17 cellular contexts compared by ENCODE assay signal in the genomic region with DNA sequence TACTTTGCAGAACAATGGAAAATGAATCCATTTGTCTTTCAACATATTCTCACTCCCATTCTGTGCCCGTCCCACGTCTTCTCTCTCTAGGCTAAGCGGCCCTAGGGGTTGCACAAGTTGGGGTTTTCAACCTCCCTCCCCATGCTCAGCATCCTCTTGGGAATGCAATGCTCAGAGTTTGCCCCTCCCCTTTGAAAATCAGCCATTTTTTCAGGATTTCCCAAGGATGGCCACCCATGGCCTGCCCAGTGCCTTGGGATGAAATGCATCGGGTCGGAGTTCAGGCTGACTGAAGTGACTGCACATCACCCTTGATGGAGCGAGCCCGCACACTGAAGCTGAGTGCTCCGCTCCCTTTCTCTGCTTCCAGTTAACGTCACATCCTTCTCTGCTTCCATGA.
DNase-seq lines count a peak whose midpoint lies in the region; ATAC-seq and TF ChIP-seq lines count a peak whose summit lies in the region.
"Had no signal": no experiment of that assay in that cellular context is flagged by ENCODE, and none has a peak within 500 bp of the region (broad histone marks: within the 10 kb centered on the region; RNA-seq: fewer than 3 reads in every experiment).

No MANE protein-coding gene starts in this region.

- ATAC-seq in left ventricle myocardium superior (no peak), psoas muscle (no peak), HG03025 (IDR thresholded peaks at IDR 0.05; ENCODE audit: low FRiP score, unreplicated experiment) (no peak)

- intact Hi-C loops in left ventricle myocardium superior (cut with micrococcal nuclease) (no loop called here), psoas muscle (cut with DNase I) (no loop called here), transverse colon (cut with DNase I; ENCODE audit: low total_unique reads) (no loop called here)

- no peak for TF ChIP-seq EP300 in transverse colon (IDR thresholded peaks at IDR 0.05; ENCODE audit: low read depth)

- TF ChIP-seq POLR2A in transverse colon (IDR thresholded peaks at IDR 0.05), result no peak

- in situ Hi-C loops in transverse colon (cut with MboI; ENCODE audit: low pct_ligation_motif_present in 1 of 4, low pct_unique_long_range_greater_than_20kb in 1 of 4, low sequenced_read_pairs in 3 of 4), result no loop called here

- H3K27me3 ChIP-seq in psoas muscle (ENCODE audit: insufficient read depth in 3 of 3, low read length in 2 of 3) (no peaks in the 10 kb centered on the region), transverse colon (no peaks in the 10 kb centered on the region), SJCRH30 (peaks cover 13% of the 10 kb centered on the region)

- peaks cover 94% of the 10 kb centered on the region for H3K4me1 ChIP-seq in psoas muscle
- H3K4me1 ChIP-seq in transverse colon, result peaks cover 55 to 97% (median 73%) of the 10 kb centered on the region in 4 donors
- no peaks in the 10 kb centered on the region for H3K4me1 ChIP-seq in SJCRH30

- H3K4me3 ChIP-seq in psoas muscle (no peak overlapping the region), transverse colon (no peak overlapping the region), SJCRH30 (no peak overlapping the region)

- DNase-seq in caudate nucleus (lab: John Stamatoyannopoulos, UW) (no peak), left ventricle myocardium superior (peak; percentile 29), psoas muscle (peak in 1 of 2 donors; percentile 47), transverse colon (no peak), SJCRH30 (no peak), NCI-H1436 treated with DMSO at 0.1 percent for 48 hours (lab: John Stamatoyannopoulos, UW) (no peak)
- DNase-seq: activated CD4-positive, alpha-beta memory T cell treated with anti-CD3 and anti-CD28 coated beads, Interleukin-2, amount 10 ng/mL, durations not matched to agents 7 days and 5 days; activated naive CD4-positive, alpha-beta T cell treated with Interleukin-2 at 50 U/mL for 16 hours; CD4-positive, alpha-beta memory T cell; DMS53; HCEC 1CT; midbrain; NCI-H1417 treated with DMSO at 0.1 percent for 48 hours; NCI-H2171 treated with DMSO at 0.1 percent for 48 hours; stimulated activated CD4-positive, alpha-beta T cell treated with anti-CD3 and anti-CD28 coated beads, Interleukin-1b, Interleukin-23, amount 100 ng/mL, for 48 hours; stimulated activated naive CD4-positive, alpha-beta T cell treated with Interleukin-2 at 50 U/mL for 16 hours had no signal

- H3K9me3 ChIP-seq in psoas muscle (no peaks in the 10 kb centered on the region), transverse colon (no peaks in the 10 kb centered on the region), SJCRH30 (replicated peaks) (no peaks in the 10 kb centered on the region)

- H3K27ac ChIP-seq in caudate nucleus (ENCODE audit: low read depth, low read length) (peak overlapping the region; percentile 26), psoas muscle (peak overlapping the region; percentile 97), transverse colon (peak overlapping the region; percentile 85 to 95 (median 89)), SJCRH30 (no peak overlapping the region)

- 83 to 94% (median 87%) methylated on average over 9 of the region's 9 CpGs for WGBS in psoas muscle, 3 donors
- WGBS in transverse colon (ENCODE audit: low coverage in 1 of 2), 2 donors, result 71 to 89% methylated on average over 3 to 9 of the region's 9 CpGs

- H3K36me3 ChIP-seq in psoas muscle (ENCODE audit: insufficient read depth in 1 of 2, low read depth in 1 of 2) (peaks cover 0 to 5% of the 10 kb centered on the region in 2 donors), transverse colon (no peaks in the 10 kb centered on the region), SJCRH30 (no peaks in the 10 kb centered on the region)

- TF ChIP-seq CTCF in psoas muscle (IDR thresholded peaks at IDR 0.05) (no peak), transverse colon (IDR thresholded peaks at IDR 0.05) (no peak)
